ENCODE assay signal across 2 cellular contexts in the genomic region with DNA sequence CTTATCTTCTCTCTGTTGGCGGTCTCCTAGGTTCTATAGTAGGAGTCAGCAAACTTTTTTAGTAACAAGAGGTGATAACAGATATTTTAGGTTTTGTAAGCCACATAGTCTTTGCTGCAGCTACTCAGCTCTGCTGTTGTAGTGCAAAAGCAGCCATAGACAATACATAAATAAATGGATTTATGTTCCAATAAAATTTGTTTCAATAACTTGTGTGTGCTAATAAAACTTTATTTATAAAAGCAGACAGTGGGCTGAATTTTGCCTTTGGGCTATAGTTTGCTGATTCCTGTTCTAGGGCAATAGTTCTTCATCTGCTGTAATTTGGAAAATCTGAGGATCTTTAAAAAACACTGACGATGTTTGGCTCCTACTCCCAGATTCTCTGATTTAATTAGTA.
TF ChIP-seq lines count a peak whose summit lies in the region.

No MANE protein-coding gene starts in this region.

TF ChIP-seq in GM12878, 131 proteins besides CTCF, POLR2A, EP300 and RAD21:
- TF ChIP-seq, protein P1, sequence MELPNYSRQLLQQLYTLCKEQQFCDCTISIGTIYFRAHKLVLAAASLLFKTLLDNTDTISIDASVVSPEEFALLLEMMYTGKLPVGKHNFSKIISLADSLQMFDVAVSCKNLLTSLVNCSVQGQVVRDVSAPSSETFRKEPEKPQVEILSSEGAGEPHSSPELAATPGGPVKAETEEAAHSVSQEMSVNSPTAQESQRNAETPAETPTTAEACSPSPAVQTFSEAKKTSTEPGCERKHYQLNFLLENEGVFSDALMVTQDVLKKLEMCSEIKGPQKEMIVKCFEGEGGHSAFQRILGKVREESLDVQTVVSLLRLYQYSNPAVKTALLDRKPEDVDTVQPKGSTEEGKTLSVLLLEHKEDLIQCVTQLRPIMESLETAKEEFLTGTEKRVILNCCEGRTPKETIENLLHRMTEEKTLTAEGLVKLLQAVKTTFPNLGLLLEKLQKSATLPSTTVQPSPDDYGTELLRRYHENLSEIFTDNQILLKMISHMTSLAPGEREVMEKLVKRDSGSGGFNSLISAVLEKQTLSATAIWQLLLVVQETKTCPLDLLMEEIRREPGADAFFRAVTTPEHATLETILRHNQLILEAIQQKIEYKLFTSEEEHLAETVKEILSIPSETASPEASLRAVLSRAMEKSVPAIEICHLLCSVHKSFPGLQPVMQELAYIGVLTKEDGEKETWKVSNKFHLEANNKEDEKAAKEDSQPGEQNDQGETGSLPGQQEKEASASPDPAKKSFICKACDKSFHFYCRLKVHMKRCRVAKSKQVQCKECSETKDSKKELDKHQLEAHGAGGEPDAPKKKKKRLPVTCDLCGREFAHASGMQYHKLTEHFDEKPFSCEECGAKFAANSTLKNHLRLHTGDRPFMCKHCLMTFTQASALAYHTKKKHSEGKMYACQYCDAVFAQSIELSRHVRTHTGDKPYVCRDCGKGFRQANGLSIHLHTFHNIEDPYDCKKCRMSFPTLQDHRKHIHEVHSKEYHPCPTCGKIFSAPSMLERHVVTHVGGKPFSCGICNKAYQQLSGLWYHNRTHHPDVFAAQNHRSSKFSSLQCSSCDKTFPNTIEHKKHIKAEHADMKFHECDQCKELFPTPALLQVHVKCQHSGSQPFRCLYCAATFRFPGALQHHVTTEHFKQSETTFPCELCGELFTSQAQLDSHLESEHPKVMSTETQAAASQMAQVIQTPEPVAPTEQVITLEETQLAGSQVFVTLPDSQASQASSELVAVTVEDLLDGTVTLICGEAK (IDR thresholded peaks at IDR 0.05; ENCODE audit: borderline replicate concordance) = peak; percentile 68
- TF ChIP-seq POLR2AphosphoS2 (IDR thresholded peaks at IDR 0.05; ENCODE audit: low read depth, low read length) = no peak
- no peak for TF ChIP-seq BCL3 (IDR thresholded peaks at IDR 0.05; ENCODE audit: borderline replicate concordance, insufficient read depth, low read depth, low read length, poor library complexity, severe bottlenecking)
- TF ChIP-seq USF2 (IDR thresholded peaks at IDR 0.05; ENCODE audit: borderline replicate concordance, low read depth, low read length) = no peak

TF ChIP-seq in K562, 482 proteins besides CTCF, POLR2A, EP300 and RAD21:
- TF ChIP-seq, protein P1 (IDR thresholded peaks at IDR 0.05) = peak; percentile 76
- TF ChIP-seq, protein P1 (CRISPR knock-in tag; IDR thresholded peaks at IDR 0.05) = peak; percentile 51; the same call in 1 of the 2 replicates
- TF ChIP-seq ID3 (CRISPR knock-in tag; IDR thresholded peaks at IDR 0.05) = no peak
- TF ChIP-seq ID3 (tag; IDR thresholded peaks at IDR 0.05) = no peak
